Comparison of ENCODE assay signal across 8 cellular contexts in the genomic region with DNA sequence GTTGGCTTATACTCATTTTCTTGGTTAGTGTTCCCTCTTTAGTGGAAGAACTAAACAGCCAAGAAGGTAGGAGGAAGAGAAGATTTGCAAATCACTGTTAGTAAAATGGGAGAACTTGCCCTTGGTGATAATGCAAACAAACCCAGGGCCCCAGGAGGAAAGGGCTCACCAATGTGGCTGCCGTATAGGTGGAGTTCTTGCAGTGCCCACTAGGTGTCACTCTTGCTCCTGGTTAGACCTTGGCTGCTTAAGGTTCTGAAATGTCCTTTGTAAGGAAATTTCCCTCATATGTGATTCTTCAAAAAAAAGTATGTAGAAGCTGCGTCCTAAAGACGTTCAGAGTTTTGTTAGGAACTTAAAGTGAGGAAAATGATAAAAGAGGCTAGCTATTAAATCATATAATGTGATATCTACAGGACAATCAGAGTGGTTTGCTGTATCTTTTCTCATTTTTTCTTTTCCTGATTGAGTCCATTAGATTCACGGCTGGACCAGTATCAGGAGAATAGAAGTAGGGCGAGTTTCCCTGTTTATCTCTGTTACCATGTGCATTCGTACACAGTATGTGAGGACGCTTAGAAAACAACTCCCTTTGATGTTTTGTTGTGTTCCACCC. TPM values are rescaled to one million over a fixed set of nuclear protein-coding genes. Genes with fewer than 3 reads are reported as not detected.
DNase-seq lines count a peak whose midpoint lies in the region; ATAC-seq lines count a peak whose summit lies in the region.

No MANE protein-coding gene starts in this region.

- DNase-seq in Ammon's horn (ENCODE audit: low spot score) (peak; percentile 80), NCI-H460 (ENCODE audit: extremely low read depth, low read depth) (peak; percentile 60), dermis microvascular lymphatic vessel endothelial cell (ENCODE audit: low read depth in 2 of 2) (peak; percentile 52 to 79), medulla oblongata (ENCODE audit: extremely low spot score) (peak; percentile 80)
- peak; percentile 70 for DNase-seq in activated CD4-positive, alpha-beta T cell treated with anti-CD3 and anti-CD28 coated beads, Interleukin-2, amount 50 U/mL, for 1 hour
- peak; percentile 43 to 45 for DNase-seq in stimulated activated CD8-positive, alpha-beta memory T cell treated with anti-CD3 and anti-CD28 coated beads, Interleukin-2, amount 100 ng/mL, for 1 hour (ENCODE audit: low read depth in 2 of 2)

- ATAC-seq in GM18868 (IDR thresholded peaks at IDR 0.05; ENCODE audit: unreplicated experiment) (peak; percentile 73), HG03108 (IDR thresholded peaks at IDR 0.05; ENCODE audit: unreplicated experiment) (peak; percentile 84)

RNA-seq across cellular contexts. Expression of a gene that starts 48.6 kb away (rescaled TPM):
- total RNA-seq in NCI-H460 (2014; rRNA removed; shearing (Covaris generic)): 13.4 and 13.6 TPM in 2 replicates
- polyA plus RNA-seq in NCI-H460 (2014; cell fraction: nucleus; rRNA removed): 12.3 and 17.9 TPM in 2 replicates
- 11.4 and 15.7 TPM in 2 replicates for total RNA-seq in dermis microvascular lymphatic vessel endothelial cell

Comparison
In these comparisons a context has a peak if more than half of its experiments do, and no peak if none do; other contexts are left out.
1. Peak in every context shown above with its lines: DNase-seq and ATAC-seq.